ENCODE assay signal across 8 cellular contexts in the genomic region with DNA sequence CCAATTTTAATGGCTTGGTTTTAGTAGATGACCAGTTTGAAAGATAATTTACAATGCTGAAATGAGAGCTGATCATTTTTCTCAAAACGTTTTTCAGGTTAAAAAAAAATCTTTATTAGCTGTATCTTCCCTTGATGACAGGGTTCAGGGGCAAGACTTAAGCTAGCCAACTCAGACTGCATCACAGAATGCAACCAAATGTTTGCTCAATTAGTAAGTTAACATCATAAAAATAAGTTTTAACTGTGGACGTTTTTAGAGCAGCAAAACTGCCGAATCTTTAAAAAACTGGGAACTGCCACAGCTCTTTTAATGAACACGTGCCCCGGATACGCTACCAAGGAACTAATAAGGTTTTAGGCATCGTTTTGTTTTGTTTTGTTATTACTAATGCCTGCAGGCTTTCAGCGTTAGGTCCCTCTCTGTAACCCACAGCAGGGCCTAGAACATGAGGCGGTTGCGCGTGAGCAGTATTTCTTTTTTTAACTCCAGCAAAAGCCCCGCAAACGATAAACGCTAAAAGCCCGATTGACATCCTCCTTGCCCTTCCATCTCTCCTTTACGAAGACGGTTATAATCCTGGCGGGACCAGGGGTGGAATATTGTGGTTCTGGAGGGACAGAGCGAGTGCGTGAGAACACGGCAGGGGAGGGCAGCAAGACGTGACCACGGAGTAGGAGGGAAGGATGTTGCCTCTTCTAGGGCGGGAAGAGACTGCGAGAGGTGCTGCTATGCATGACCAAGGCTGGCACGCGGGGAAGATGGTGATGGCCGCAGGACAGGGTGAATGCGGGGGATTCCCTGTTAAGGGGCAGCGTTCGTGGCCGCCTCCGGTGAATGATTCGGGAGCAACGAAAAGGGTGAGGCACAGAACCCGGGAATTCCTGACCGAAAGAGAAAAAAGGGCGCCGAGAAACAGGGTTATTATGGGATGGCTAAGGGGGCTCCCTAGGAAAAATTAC. TPM values are rescaled to one million over a fixed set of nuclear protein-coding genes. Genes with fewer than 3 reads are reported as not detected.
DNase-seq lines count a peak whose midpoint lies in the region; ATAC-seq, FAIRE-seq and TF ChIP-seq lines count a peak whose summit lies in the region.

No MANE protein-coding gene starts in this region.

- H3K27ac ChIP-seq in neural progenitor cell, result peak overlapping the region; percentile 93

- H3K36me3 Mint-ChIP-seq in neural progenitor cell, result peaks cover 10% of the 10 kb centered on the region

- peaks cover 24% of the 10 kb centered on the region for H3K4me1 Mint-ChIP-seq in neural progenitor cell

- ATAC-seq in GM21529 (IDR thresholded peaks at IDR 0.05; ENCODE audit: unreplicated experiment), result no peak

- H3K4me3 ChIP-seq in GM06990 (replicated peaks; ENCODE audit: low read depth, low read length) (peak overlapping the region; percentile 98), fibroblast of pulmonary artery (replicated peaks; ENCODE audit: low read depth, low read length) (peak overlapping the region; percentile 98), neural progenitor cell (peak overlapping the region; percentile 79)

- FAIRE-seq in RCC 7860 (lab: Jason Lieb, UNC), result no peak

- no peaks in the 10 kb centered on the region for H3K9me3 Mint-ChIP-seq in neural progenitor cell

- peak overlapping the region; percentile 89 for H3K9ac ChIP-seq in neural progenitor cell

- DNase-seq in GM06990 (ENCODE audit: extremely low read depth, insufficient read length), result peak; percentile 67
- peak; percentile 30 for DNase-seq in HS-5 (ENCODE audit: low read depth)
- DNase-seq in RCC 7860 (ENCODE audit: low spot score), result peak; percentile 45
- DNase-seq in activated effector memory CD4-positive, alpha-beta T cell treated with Interleukin-2 at 50 U/mL for 16 hours, result peak; percentile 24
- peak; percentile 52 for DNase-seq in fibroblast of pulmonary artery (ENCODE audit: low read depth)
- DNase-seq in neural progenitor cell (ENCODE audit: low spot score), result peak; percentile 59
- DNase-seq in superior temporal gyrus (ENCODE audit: extremely low spot score), result peak; percentile 14

- peaks cover 35% of the 10 kb centered on the region for H3F3A ChIP-seq in neural progenitor cell (ENCODE audit: low read depth)

- TF ChIP-seq CTCF in GM06990 (IDR thresholded peaks at IDR 0.05; ENCODE audit: insufficient read depth, low read length, poor library complexity, severe bottlenecking) (no peak), fibroblast of pulmonary artery (IDR thresholded peaks at IDR 0.05; ENCODE audit: low read length, missing control alignments) (no peak), neural progenitor cell (IDR thresholded peaks at IDR 0.05) (no peak)

- peaks cover 6% of the 10 kb centered on the region for H3K36me3 ChIP-seq in GM06990 (ENCODE audit: control insufficient read depth, insufficient read depth, low read length)
- no peaks in the 10 kb centered on the region for H3K36me3 ChIP-seq in neural progenitor cell

- H3K4me2 ChIP-seq in neural progenitor cell, result peak overlapping the region; percentile 86

- peaks cover 47% of the 10 kb centered on the region for H4K20me1 ChIP-seq in neural progenitor cell (ENCODE audit: low read depth)

- H3K27me3 Mint-ChIP-seq in neural progenitor cell (ENCODE audit: insufficient read depth, low read depth), result peaks cover 14% of the 10 kb centered on the region

- H3K27me3 ChIP-seq in GM06990 (replicated peaks; ENCODE audit: control insufficient read depth, insufficient read depth, low read length) (no peaks in the 10 kb centered on the region), neural progenitor cell (no peaks in the 10 kb centered on the region)

- no peaks in the 10 kb centered on the region for H3K9me3 ChIP-seq in neural progenitor cell (ENCODE audit: low read depth)

- peaks cover 57% of the 10 kb centered on the region for H3K79me2 ChIP-seq in neural progenitor cell (ENCODE audit: low read depth)

- H2AFZ ChIP-seq in neural progenitor cell (replicated peaks), result peak overlapping the region; percentile 89

- H3K4me1 ChIP-seq in neural progenitor cell, result peaks cover 20% of the 10 kb centered on the region

- peak overlapping the region; percentile 100 for H3K27ac Mint-ChIP-seq in neural progenitor cell

- H3K4me3 Mint-ChIP-seq in neural progenitor cell, result peak overlapping the region; percentile 100

RNA-seq across cellular contexts. Expression of gene SUPT16H, which starts 0.7 kb away (rescaled TPM):
- 195 and 198 TPM in 2 replicates for total RNA-seq in neural progenitor cell (ENCODE audit: low replicate concordance)

Comparison
In these comparisons a context has a peak if more than half of its experiments do, and no peak if none do; other contexts are left out.
1. DNase-seq: peak in every context shown above with its lines; median percentile 67 in GM06990; 59 in neural progenitor cell; 52 in fibroblast of pulmonary artery; 45 in RCC 7860; 30 in HS-5; 24 in activated effector memory CD4-positive, alpha-beta T cell treated with Interleukin-2 at 50 U/mL for 16 hours; 14 in superior temporal gyrus.